ENCODE assay signal across 28 cellular contexts in genomic region chr3:6047016-6047415, GRCh38.
"Had no signal": no experiment of that assay in that cellular context is flagged by ENCODE, and none has a peak within 500 bp of the region (broad histone marks: within the 10 kb centered on the region; RNA-seq: fewer than 3 reads in every experiment).

No MANE protein-coding gene starts in this region.

- H3K4me3 ChIP-seq: colonic mucosa, esophagus squamous epithelium, gastrocnemius medialis, heart right ventricle, left lung, lower lobe of right lung, mucosa of descending colon had no signal

- H3K27ac Mint-ChIP-seq: dendritic cell treated with granulocyte-macrophage colony-stimulating factor and Interleukin-4, amounts not matched to agents 40 ng/mL and 50 ng/mL, for 4 days; effector memory CD8-positive, alpha-beta T cell; endodermal cell; mesothelial cell of epicardium; naive B cell had no signal

- H3K4me1 ChIP-seq: colonic mucosa, esophagus squamous epithelium, gastrocnemius medialis, heart right ventricle, left lung, lower lobe of right lung had no signal

- H3K27ac ChIP-seq: colonic mucosa, epithelial cell of prostate, esophagus squamous epithelium, gastrocnemius medialis, heart right ventricle, left lung, lower lobe of right lung had no signal

- DNase-seq: colonic mucosa; cortex of kidney; effector CD8-positive, alpha-beta T cell; effector memory CD8-positive, alpha-beta T cell; endodermal cell; erythroblast; esophagus squamous epithelium; foreskin fibroblast; foreskin melanocyte; gastrocnemius medialis; glutamatergic neuron; head of caudate nucleus; heart right ventricle; hippocampal formation; left cardiac atrium; left lung; left ventricle myocardium superior; lower lobe of right lung; mesenchymal stem cell; mucosa of descending colon; naive B cell had no signal

- H3K27me3 ChIP-seq: colonic mucosa, esophagus squamous epithelium, gastrocnemius medialis, heart right ventricle, left lung had no signal

- H3K4me1 Mint-ChIP-seq: endodermal cell, mesothelial cell of epicardium, naive B cell had no signal

- H3K9me3 ChIP-seq: colonic mucosa had no signal

- H3K27me3 Mint-ChIP-seq: dendritic cell treated with granulocyte-macrophage colony-stimulating factor and Interleukin-4, amounts not matched to agents 40 ng/mL and 50 ng/mL, for 4 days; effector memory CD8-positive, alpha-beta T cell; naive B cell had no signal

- ATAC-seq: effector memory CD8-positive, alpha-beta T cell; esophagus mucosa; gastrocnemius medialis; heart right ventricle; left cardiac atrium; left lung; left ventricle myocardium superior; lower lobe of right lung; mucosa of descending colon had no signal

- H3K4me3 Mint-ChIP-seq: dendritic cell treated with granulocyte-macrophage colony-stimulating factor and Interleukin-4, amounts not matched to agents 40 ng/mL and 50 ng/mL, for 4 days; effector memory CD8-positive, alpha-beta T cell; endodermal cell; mesothelial cell of epicardium; naive B cell had no signal

- FAIRE-seq: endometrium, islet of Langerhans, keratinocyte had no signal

- H3K36me3 ChIP-seq: colonic mucosa, esophagus squamous epithelium, gastrocnemius medialis, heart right ventricle, left lung, lower lobe of right lung had no signal
